In the genomic region with DNA sequence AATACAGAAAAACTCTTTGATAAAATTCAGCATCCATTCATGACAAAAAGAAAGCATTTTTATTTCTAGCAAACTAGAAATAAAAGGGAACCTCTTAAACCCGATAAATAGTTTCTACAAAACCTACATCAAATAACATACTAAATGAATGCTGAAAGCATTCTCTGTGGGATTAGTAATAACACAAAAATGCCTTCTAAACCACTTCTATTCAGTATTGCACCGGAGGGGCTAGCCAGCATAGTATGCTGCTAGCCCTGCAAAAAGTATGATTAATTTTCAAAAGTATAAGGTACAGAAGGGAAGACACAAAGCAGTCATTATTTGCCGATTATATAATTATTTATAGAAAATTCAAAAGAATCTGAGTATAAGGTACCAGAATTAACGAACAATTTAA, we compare ENCODE assay signal across 18 cellular contexts.
DNase-seq lines count a peak whose midpoint lies in the region; ATAC-seq and TF ChIP-seq lines count a peak whose summit lies in the region.
"Had no signal": no experiment of that assay in that cellular context is flagged by ENCODE, and none has a peak within 500 bp of the region (broad histone marks: within the 10 kb centered on the region; RNA-seq: fewer than 3 reads in every experiment).

No MANE protein-coding gene starts in this region.

- H3K4me3 Mint-ChIP-seq in activated T-helper 17 cell treated with anti-CD3 and anti-CD28 coated beads, Interleukin-2, amount 50 U/mL, for 72 hours = no peak overlapping the region
- no peak overlapping the region for H3K4me3 Mint-ChIP-seq in activated CD8-positive, alpha-beta T cell treated with anti-CD3 and anti-CD28 coated beads for 36 hours
- H3K4me3 Mint-ChIP-seq in glutamatergic neuron (ENCODE audit: unreplicated experiment) = no peak overlapping the region
- H3K4me3 Mint-ChIP-seq: activated B cell treated with CpG ODN at 0.5 μM for 24 hours, mesothelial cell of epicardium had no signal

- CTCF ChIA-PET in activated CD8-positive, alpha-beta T cell treated with anti-CD3 and anti-CD28 coated beads for 36 hours (lab: Charles Lee) = interaction anchor here (1.2 kb wide), 1 partner anchor 75 kb away, joined by 3 read pairs; no protein-coding TSS in a partner anchor

- peak overlapping the region; percentile 46 for H3K27ac Mint-ChIP-seq in activated T-helper 17 cell treated with anti-CD3 and anti-CD28 coated beads, Interleukin-2, amount 50 U/mL, for 72 hours
- no peak overlapping the region for H3K27ac Mint-ChIP-seq in activated CD8-positive, alpha-beta T cell treated with anti-CD3 and anti-CD28 coated beads for 36 hours
- no peak overlapping the region for H3K27ac Mint-ChIP-seq in glutamatergic neuron (ENCODE audit: unreplicated experiment)
- H3K27ac Mint-ChIP-seq: activated B cell treated with CpG ODN at 0.5 μM for 24 hours; activated naive CD4-positive, alpha-beta T cell treated with anti-CD3 and anti-CD28 coated beads, Interleukin-2, amount 50 U/mL, for 72 hours had no signal

- TF ChIP-seq CTCF in foreskin fibroblast (IDR thresholded peaks at IDR 0.05; ENCODE audit: low read depth, low read length) (no peak), glutamatergic neuron (IDR thresholded peaks at IDR 0.05; ENCODE audit: partially characterized antibody, unreplicated experiment) (no peak)
- TF ChIP-seq CTCF in activated CD8-positive, alpha-beta T cell treated with anti-CD3 and anti-CD28 coated beads for 36 hours (IDR thresholded peaks at IDR 0.05) = no peak

- H3K4me1 Mint-ChIP-seq in activated T-helper 17 cell treated with anti-CD3 and anti-CD28 coated beads, Interleukin-2, amount 50 U/mL, for 72 hours = no peaks in the 10 kb centered on the region
- H3K4me1 Mint-ChIP-seq in activated CD8-positive, alpha-beta T cell treated with anti-CD3 and anti-CD28 coated beads for 36 hours (ENCODE audit: low read depth) = peaks cover 2% of the 10 kb centered on the region
- peaks cover 22% of the 10 kb centered on the region for H3K4me1 Mint-ChIP-seq in glutamatergic neuron (ENCODE audit: low read depth, unreplicated experiment)
- H3K4me1 Mint-ChIP-seq: activated B cell treated with CpG ODN at 0.5 μM for 24 hours had no signal

- ATAC-seq in activated T-helper 17 cell treated with anti-CD3 and anti-CD28 coated beads, Interleukin-2, amount 50 U/mL, for 72 hours (replicated peaks) = no peak
- ATAC-seq in activated CD8-positive, alpha-beta T cell treated with anti-CD3 and anti-CD28 coated beads for 36 hours = no peak
- ATAC-seq in left cardiac atrium = no peak
- ATAC-seq: activated naive CD4-positive, alpha-beta T cell treated with anti-CD3 and anti-CD28 coated beads, Interleukin-2, amount 50 U/mL, for 72 hours had no signal

- peaks cover 14% of the 10 kb centered on the region for H3K36me3 Mint-ChIP-seq in activated T-helper 17 cell treated with anti-CD3 and anti-CD28 coated beads, Interleukin-2, amount 50 U/mL, for 72 hours (ENCODE audit: low read depth)
- no peaks in the 10 kb centered on the region for H3K36me3 Mint-ChIP-seq in activated CD8-positive, alpha-beta T cell treated with anti-CD3 and anti-CD28 coated beads for 36 hours (ENCODE audit: low read depth)
- no peaks in the 10 kb centered on the region for H3K36me3 Mint-ChIP-seq in glutamatergic neuron (ENCODE audit: unreplicated experiment)
- H3K36me3 Mint-ChIP-seq: activated naive CD4-positive, alpha-beta T cell treated with anti-CD3 and anti-CD28 coated beads, Interleukin-2, amount 50 U/mL, for 72 hours had no signal

- POLR2A ChIA-PET in activated CD8-positive, alpha-beta T cell treated with anti-CD3 and anti-CD28 coated beads for 36 hours (lab: Charles Lee) = no interaction called here

- DNase-seq in A172 (ENCODE audit: low spot score) (peak; percentile 62), HPDE6-E6E7 (ENCODE audit: extremely low spot score) (peak; percentile 22), foreskin fibroblast (peak; percentile 50 to 78), left cardiac atrium (no peak), glutamatergic neuron (no peak), NCI-H2029 (lab: John Stamatoyannopoulos, UW) (no peak)
- no peak for DNase-seq in activated CD8-positive, alpha-beta T cell treated with anti-CD3 and anti-CD28 coated beads for 36 hours
- DNase-seq: 8988T; activated B cell treated with CpG ODN at 0.5 μM for 24 hours; erythroblast; MM.1S; NK-92 treated with Interleukin-12 subunit alpha and Interleukin-12 subunit beta, amount 100 ng/mL, for 24 hours; occipital lobe had no signal

- no peak overlapping the region for H3K4me3 ChIP-seq in foreskin fibroblast (ENCODE audit: low read depth in 1 of 2, low read length in 2 of 2)
- H3K4me3 ChIP-seq: HAP-1, suprapubic skin had no signal

- H3K9me3 Mint-ChIP-seq in activated T-helper 17 cell treated with anti-CD3 and anti-CD28 coated beads, Interleukin-2, amount 50 U/mL, for 72 hours = no peaks in the 10 kb centered on the region
- H3K9me3 Mint-ChIP-seq in activated CD8-positive, alpha-beta T cell treated with anti-CD3 and anti-CD28 coated beads for 36 hours = no peaks in the 10 kb centered on the region
- H3K9me3 Mint-ChIP-seq in glutamatergic neuron (ENCODE audit: unreplicated experiment) = no peaks in the 10 kb centered on the region
- H3K9me3 Mint-ChIP-seq: activated B cell treated with CpG ODN at 0.5 μM for 24 hours; activated naive CD4-positive, alpha-beta T cell treated with anti-CD3 and anti-CD28 coated beads, Interleukin-2, amount 50 U/mL, for 72 hours; mesothelial cell of epicardium had no signal

- intact Hi-C loops in activated CD8-positive, alpha-beta T cell treated with anti-CD3 and anti-CD28 coated beads for 36 hours (cut with micrococcal nuclease) = loop anchor here (10.0 kb wide), 1 partner anchor 253 kb away; no protein-coding TSS in a partner anchor
- intact Hi-C loops in left cardiac atrium (cut with DNase I) = no loop called here

- H3K27me3 Mint-ChIP-seq in activated T-helper 17 cell treated with anti-CD3 and anti-CD28 coated beads, Interleukin-2, amount 50 U/mL, for 72 hours = no peaks in the 10 kb centered on the region
- no peaks in the 10 kb centered on the region for H3K27me3 Mint-ChIP-seq in activated CD8-positive, alpha-beta T cell treated with anti-CD3 and anti-CD28 coated beads for 36 hours
- H3K27me3 Mint-ChIP-seq in glutamatergic neuron (ENCODE audit: unreplicated experiment) = peaks cover 3% of the 10 kb centered on the region
- H3K27me3 Mint-ChIP-seq: activated B cell treated with CpG ODN at 0.5 μM for 24 hours had no signal

Comparison
In these comparisons a context has a peak if more than half of its experiments do, and no peak if none do; other contexts are left out.
1. DNase-seq: peak in A172 (single experiment), HPDE6-E6E7 (single experiment) and foreskin fibroblast (2 of 2); none in activated CD8-positive, alpha-beta T cell treated with anti-CD3 and anti-CD28 coated beads for 36 hours (single experiment), left cardiac atrium (single experiment), glutamatergic neuron (single experiment) and NCI-H2029 (single experiment).